Comparison of ENCODE assay signal across 1 cellular context in genomic region chr7:30594540-30595460, GRCh38.
A peak's percentile ranks its signal among the peaks of the same experiment; 100 is the strongest.
TF ChIP-seq lines count a peak whose summit lies in the region.

TSS of gene GARS1 (plus strand) at chr7:30594878. CDS start at chr7:30594922, 44 bp downstream.

TF ChIP-seq in K562, 482 proteins besides CTCF, POLR2A, EP300 and RAD21 (continued from another document and continues in another):
- TF ChIP-seq RREB1 (CRISPR knock-in tag; IDR thresholded peaks at IDR 0.05) (0 out of 2 replicates have a peak, but pooled peaks have one; percentile 31), GABPB1 (CRISPR knock-in tag; IDR thresholded peaks at IDR 0.05) (peak; percentile 83), SIN3A (IDR thresholded peaks at IDR 0.05; ENCODE audit: borderline replicate concordance in 2 of 2, control insufficient read depth in 1 of 2, low read depth in 2 of 2, low read length in 2 of 2) (peak; percentile 82 to 88; a peak in 2 of 4 replicates), ZNF384 (IDR thresholded peaks at IDR 0.05; ENCODE audit: low read depth, low read length) (peak; percentile 25; the same call in 1 of the 2 replicates), HMGXB4 (CRISPR knock-in tag; IDR thresholded peaks at IDR 0.05) (peak; percentile 85; the same call in 1 of the 2 replicates), ATF1 (CRISPR knock-in tag; IDR thresholded peaks at IDR 0.05) (peak; percentile 91), ATF1 (tag; IDR thresholded peaks at IDR 0.05) (peak; percentile 99), ZNF586 (CRISPR knock-in tag; conservative IDR thresholded peaks at IDR 0.05) (no peak), MLLT1 (IDR thresholded peaks at IDR 0.05) (peak; percentile 89 to 94), SMARCC2 (IDR thresholded peaks at IDR 0.05; ENCODE audit: low read depth) (no peak), KLF1 (tag; IDR thresholded peaks at IDR 0.05) (peak; percentile 77; the same call in 1 of the 2 replicates), ARID4B (CRISPR knock-in tag; IDR thresholded peaks at IDR 0.05) (peak; percentile 93), RCOR1 (IDR thresholded peaks at IDR 0.05; ENCODE audit: borderline replicate concordance in 1 of 2, low read depth in 2 of 2, low read length in 2 of 2) (peak in 1 of 2 experiments; percentile 74; a peak in 1 of 4 replicates), ELF4 (CRISPR knock-in tag; IDR thresholded peaks at IDR 0.05) (peak; percentile 70; the same call in 1 of the 2 replicates), ZNF644 (tag; IDR thresholded peaks at IDR 0.05; ENCODE audit: low read depth) (no peak), NFRKB (IDR thresholded peaks at IDR 0.05; ENCODE audit: low read depth) (peak; percentile 72; the same call in 1 of the 2 replicates), ERF (CRISPR knock-in tag; IDR thresholded peaks at IDR 0.05) (no peak), CGGBP1 (CRISPR knock-in tag; IDR thresholded peaks at IDR 0.05) (peak; percentile 54; the same call in 1 of the 2 replicates), RBM17 (IDR thresholded peaks at IDR 0.05; ENCODE audit: borderline replicate concordance, low read depth, low read length) (no peak), SRSF3 (IDR thresholded peaks at IDR 0.05; ENCODE audit: insufficient read depth, low read length) (peak; percentile 80; the same call in 1 of the 2 replicates), ZNF174 (CRISPR knock-in tag; IDR thresholded peaks at IDR 0.05) (no peak), NR2C1 (IDR thresholded peaks at IDR 0.05) (peak; percentile 58; the same call in 1 of the 2 replicates), NR2C1 (tag; IDR thresholded peaks at IDR 0.05) (peak; percentile 54), GTF2F1 (IDR thresholded peaks at IDR 0.05; ENCODE audit: low read depth, low read length) (peak; percentile 74), HLTF (IDR thresholded peaks at IDR 0.05) (0 out of 2 replicates have a peak, but pooled peaks have one; percentile 58), AFF1 (IDR thresholded peaks at IDR 0.05; ENCODE audit: low read depth in 1 of 2, partially characterized antibody in 2 of 2) (peak; percentile 11 to 64), NCOA6 (IDR thresholded peaks at IDR 0.05) (peak; percentile 62; the same call in 1 of the 2 replicates), MAX (CRISPR knock-in tag; IDR thresholded peaks at IDR 0.05) (peak; percentile 91), TOE1 (IDR thresholded peaks at IDR 0.05; ENCODE audit: borderline replicate concordance) (peak; percentile 88), TOE1 (CRISPR knock-in tag; IDR thresholded peaks at IDR 0.05; ENCODE audit: borderline replicate concordance, low read depth) (peak; percentile 51; the same call in 1 of the 2 replicates), ZFP36 (IDR thresholded peaks at IDR 0.05; ENCODE audit: low read depth, low read length, partially characterized antibody) (no peak), CXXC5 (CRISPR knock-in tag; IDR thresholded peaks at IDR 0.05) (peak; percentile 99), LARP7 (IDR thresholded peaks at IDR 0.05) (peak; percentile 11; the same call in 1 of the 2 replicates), TAF9B (IDR thresholded peaks at IDR 0.05; ENCODE audit: partially characterized antibody) (peak; percentile 88), E2F3 (CRISPR knock-in tag; IDR thresholded peaks at IDR 0.05) (peak; percentile 14; the same call in 1 of the 2 replicates), POLR2G (IDR thresholded peaks at IDR 0.05; ENCODE audit: low read depth, low read length) (peak; percentile 100), ID3 (CRISPR knock-in tag; IDR thresholded peaks at IDR 0.05) (no peak), ID3 (tag; IDR thresholded peaks at IDR 0.05) (peak; percentile 71; the same call in 1 of the 2 replicates), HCFC1 (IDR thresholded peaks at IDR 0.05; ENCODE audit: low read depth, low read length) (peak; percentile 89), SMC3 (conservative IDR thresholded peaks at IDR 0.05; ENCODE audit: insufficient read depth, low read depth, low read length) (no peak), POLR2B (IDR thresholded peaks at IDR 0.05; ENCODE audit: low read depth, partially characterized antibody) (peak; percentile 96), ZNF239 (CRISPR knock-in tag; IDR thresholded peaks at IDR 0.05) (no peak), JUN (IDR thresholded peaks at IDR 0.05; ENCODE audit: borderline replicate concordance, low read depth, low read length) (peak; percentile 71), JUN (CRISPR knock-in tag; IDR thresholded peaks at IDR 0.05; ENCODE audit: borderline replicate concordance) (no peak), YY1 (IDR thresholded peaks at IDR 0.05; ENCODE audit: borderline replicate concordance in 1 of 3, control insufficient read depth in 1 of 3, extremely low read depth in 1 of 3, insufficient read depth in 3 of 3, insufficient read length in 1 of 3, insufficient replicate concordance in 2 of 3, low read depth in 1 of 3, low read length in 2 of 3) (peak; percentile 19 to 87 (median 82)), RBBP5 (IDR thresholded peaks at IDR 0.05; ENCODE audit: borderline replicate concordance, insufficient read depth, low read length, poor library complexity, severe bottlenecking) (peak; percentile 98), SUPT5H (IDR thresholded peaks at IDR 0.05) (peak; percentile 97)
